ENCODE assay signal across 1 cellular context in genomic region chr9:127771570-127772189, GRCh38.
TF ChIP-seq lines count a peak whose summit lies in the region.

No MANE protein-coding gene starts in this region.

TF ChIP-seq in GM23338, 12 proteins besides CTCF, POLR2A, EP300 and RAD21 (continued from another document):
- TF ChIP-seq ZNF462 (CRISPR knock-in tag; IDR thresholded peaks at IDR 0.05) (no peak), NANOG (IDR thresholded peaks at IDR 0.05; ENCODE audit: borderline replicate concordance) (no peak), ZNF114 (CRISPR knock-in tag; IDR thresholded peaks at IDR 0.05) (no peak), ZNF331 (CRISPR knock-in tag; IDR thresholded peaks at IDR 0.05; ENCODE audit: low read depth) (no peak), CREB1 (CRISPR knock-in tag; IDR thresholded peaks at IDR 0.05; ENCODE audit: low read depth) (no peak), ETS1 (IDR thresholded peaks at IDR 0.05) (no peak), REST (IDR thresholded peaks at IDR 0.05; ENCODE audit: unreplicated experiment) (no peak), POLR2AphosphoS5 (IDR thresholded peaks at IDR 0.05; ENCODE audit: low read depth) (no peak), STAT1 (IDR thresholded peaks at IDR 0.05; ENCODE audit: unreplicated experiment) (no peak)
TF ChIP-seq in GM23338: peak in this region for 0.
